ENCODE assay signal across 22 cellular contexts in genomic region chr3:104855702-104856101, GRCh38.
A peak's percentile ranks its signal among the peaks of the same experiment; 100 is the strongest.
DNase-seq lines count a peak whose midpoint lies in the region; ATAC-seq and TF ChIP-seq lines count a peak whose summit lies in the region.
"Had no signal": no experiment of that assay in that cellular context is flagged by ENCODE, and none has a peak within 500 bp of the region (broad histone marks: within the 10 kb centered on the region; RNA-seq: fewer than 3 reads in every experiment).

No MANE protein-coding gene starts in this region.

- H3K9ac ChIP-seq in SK-N-SH, result no peak overlapping the region

- no peak overlapping the region for H3K27ac ChIP-seq in SK-N-SH (ENCODE audit: low read depth in 2 of 2, low read length in 1 of 2)
- H3K27ac ChIP-seq in body of pancreas, result no peak overlapping the region
- H3K27ac ChIP-seq: 22Rv1, C4-2B, RWPE1 had no signal

- TF ChIP-seq CTCF in SK-N-SH (IDR thresholded peaks at IDR 0.05) (no peak), body of pancreas (IDR thresholded peaks at IDR 0.05) (no peak)

- H3K27me3 ChIP-seq in SK-N-SH (ENCODE audit: insufficient read depth) (no peaks in the 10 kb centered on the region), body of pancreas (no peaks in the 10 kb centered on the region)

- no peak for TF ChIP-seq RAD21 in SK-N-SH (IDR thresholded peaks at IDR 0.05; ENCODE audit: low read length)

- H3K4me2 ChIP-seq in SK-N-SH, result no peak overlapping the region

- TF ChIP-seq EP300 in SK-N-SH (IDR thresholded peaks at IDR 0.05; ENCODE audit: borderline replicate concordance in 1 of 2, low read depth in 1 of 2, low read length in 1 of 2), result no peak

- 48% methylated on average over 2 of the region's 2 CpGs for WGBS in SK-N-SH (ENCODE audit: low lambda C conversion rate)
- 45 to 49% methylated on average over 2 of the region's 2 CpGs for WGBS in body of pancreas, 2 donors

- no peaks in the 10 kb centered on the region for H3K9me2 ChIP-seq in SK-N-SH

- H3K4me3 ChIP-seq in SK-N-SH (ENCODE audit: low read depth in 2 of 2, low read length in 1 of 2), result no peak overlapping the region
- H3K4me3 ChIP-seq in body of pancreas, result no peak overlapping the region

- H3K9me3 ChIP-seq in SK-N-SH (no peaks in the 10 kb centered on the region), body of pancreas (no peaks in the 10 kb centered on the region)
- H3K9me3 ChIP-seq: Caco-2 had no signal

- CTCF ChIA-PET in SK-N-SH (lab: Yijun Ruan, JAX), result no interaction called here

- no peak for ATAC-seq in SK-N-SH treated with all-trans-retinoic acid at 6 μM for 48 hours
- no peak for ATAC-seq in body of pancreas
- ATAC-seq: CD8-positive, alpha-beta T cell; Panc1 had no signal

- intact Hi-C loops in body of pancreas (cut with DNase I), result no loop called here

- DNase-seq in SK-N-SH, result no peak
- DNase-seq in amniotic epithelial cell (ENCODE audit: low read depth), result peak; percentile 49
- DNase-seq in iris pigment epithelial cell (ENCODE audit: low read depth), result peak; percentile 59
- DNase-seq in body of pancreas, result no peak
- DNase-seq in NCI-H82 (lab: John Stamatoyannopoulos, UW), result no peak
- DNase-seq in mesenteric fat pad (ENCODE audit: low spot score), result no peak
- DNase-seq: Caco-2; CD8-positive, alpha-beta T cell; EL; H7; IMR-90; KG1; MM.1S; NCI-H2029; NCI-H446; NCI-H524 treated with DMSO at 0.1 percent for 48 hours; SHP77 had no signal

- POLR2A ChIA-PET in SK-N-SH (lab: Yijun Ruan, JAX), result no interaction called here

- no peaks in the 10 kb centered on the region for H4K20me1 ChIP-seq in SK-N-SH (ENCODE audit: insufficient read depth)

- H3K36me3 ChIP-seq in SK-N-SH (replicated peaks in 1 of 2; ENCODE audit: control insufficient read depth in 1 of 2, insufficient read depth in 2 of 2, low read length in 1 of 2) (no peaks in the 10 kb centered on the region), body of pancreas (replicated peaks in 1 of 2; ENCODE audit: insufficient read depth in 1 of 2, low read depth in 2 of 2) (no peaks in the 10 kb centered on the region)

- no peaks in the 10 kb centered on the region for H3F3A ChIP-seq in SK-N-SH (replicated peaks; ENCODE audit: insufficient read depth)

- H3K4me1 ChIP-seq in SK-N-SH (ENCODE audit: control insufficient read depth in 1 of 2, insufficient read depth in 2 of 2, low read depth in 1 of 2, low read length in 1 of 2) (no peaks in the 10 kb centered on the region; a peak in 1 of 4 replicates), body of pancreas (no peaks in the 10 kb centered on the region)
- H3K4me1 ChIP-seq: Caco-2 had no signal

- no peak overlapping the region for H2AFZ ChIP-seq in SK-N-SH (ENCODE audit: low read depth)

- H3K79me2 ChIP-seq in SK-N-SH (ENCODE audit: insufficient read depth), result no peaks in the 10 kb centered on the region

- TF ChIP-seq POLR2A in body of pancreas (IDR thresholded peaks at IDR 0.05), result no peak

TF ChIP-seq in SK-N-SH, 30 proteins besides CTCF, POLR2A, EP300 and RAD21:
- TF ChIP-seq SIN3A (IDR thresholded peaks at IDR 0.05; ENCODE audit: borderline replicate concordance, low read depth, low read length), result no peak
- TF ChIP-seq FOSL2 (IDR thresholded peaks at IDR 0.05; ENCODE audit: borderline replicate concordance, low read depth), result 0 out of 2 replicates have a peak, but pooled peaks have one; percentile 10
- no peak for TF ChIP-seq NRF1 (IDR thresholded peaks at IDR 0.05; ENCODE audit: low read depth, low read length)

TF ChIP-seq in SK-N-SH treated with all-trans-retinoic acid at 6 μM for 48 hours, 23 proteins besides CTCF, POLR2A, EP300 and RAD21:
- TF ChIP-seq ZNF565 (CRISPR knock-in tag; conservative IDR thresholded peaks at IDR 0.05; ENCODE audit: low read depth), result no peak
- no peak for TF ChIP-seq SNAI2 (CRISPR knock-in tag; IDR thresholded peaks at IDR 0.05)
- no peak for TF ChIP-seq CSRNP3 (CRISPR knock-in tag; IDR thresholded peaks at IDR 0.05)
- no peak for TF ChIP-seq ISL1 (CRISPR knock-in tag; IDR thresholded peaks at IDR 0.05)
- TF ChIP-seq BACH2 (CRISPR knock-in tag; IDR thresholded peaks at IDR 0.05; ENCODE audit: borderline replicate concordance), result no peak
- TF ChIP-seq ZFP3 (CRISPR knock-in tag; IDR thresholded peaks at IDR 0.05), result no peak
- no peak for TF ChIP-seq OSR1 (CRISPR knock-in tag; IDR thresholded peaks at IDR 0.05)
- TF ChIP-seq RARB (CRISPR knock-in tag; IDR thresholded peaks at IDR 0.05), result no peak
- TF ChIP-seq PATZ1 (CRISPR knock-in tag; IDR thresholded peaks at IDR 0.05; ENCODE audit: borderline replicate concordance), result no peak

Comparison
In these comparisons a context has a peak if more than half of its experiments do, and no peak if none do; other contexts are left out.
1. DNase-seq: peak in amniotic epithelial cell (single experiment) and iris pigment epithelial cell (single experiment); none in SK-N-SH (single experiment), body of pancreas (0 of 4), NCI-H82 (single experiment) and mesenteric fat pad (single experiment).